Comparison of ENCODE assay signal across 1 cellular context in genomic region chr10:12328302-12328701, GRCh38. TPM values are rescaled to one million over a fixed set of nuclear protein-coding genes. Genes with fewer than 3 reads are reported as not detected.
"Had no signal": no experiment of that assay in that cellular context is flagged by ENCODE, and none has a peak within 500 bp of the region (broad histone marks: within the 10 kb centered on the region; RNA-seq: fewer than 3 reads in every experiment).

No MANE protein-coding gene starts in this region.

RNA-seq across cellular contexts. Expression of gene CAMK1D, which starts 21.0 kb away (rescaled TPM):
- total RNA-seq: RPMI7951 had no signal
